7 cellular contexts compared by ENCODE assay signal in the genomic region with DNA sequence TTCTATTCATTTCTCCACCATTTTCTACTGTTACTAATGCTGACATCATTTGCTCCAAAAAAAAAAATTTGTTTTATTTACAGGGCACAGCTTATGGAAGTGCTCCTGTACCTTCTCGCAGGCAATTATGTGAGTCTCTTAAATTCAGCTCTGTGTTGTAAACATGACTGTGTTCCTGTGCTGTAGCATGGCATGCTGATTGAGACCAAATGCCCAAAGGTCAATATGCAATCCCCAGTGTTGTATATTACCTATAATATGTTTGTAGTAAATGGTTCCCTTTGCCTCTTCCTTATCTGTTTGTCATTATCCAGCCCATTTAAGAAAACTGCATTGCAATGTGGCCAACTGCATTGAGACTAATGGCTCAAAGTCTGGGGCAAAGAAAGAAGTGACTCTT.
"Had no signal": no experiment of that assay in that cellular context is flagged by ENCODE, and none has a peak within 500 bp of the region (broad histone marks: within the 10 kb centered on the region; RNA-seq: fewer than 3 reads in every experiment).

No MANE protein-coding gene starts in this region.

- H2AFZ ChIP-seq: GM23248 had no signal

- H3K36me3 ChIP-seq: HAP-1 had no signal

- ATAC-seq: HepG2 had no signal

- H3K36me3 Mint-ChIP-seq: IgD-negative memory B cell had no signal

- FAIRE-seq: HepG2 had no signal

- H3K27ac ChIP-seq: GM23248, HL-60 had no signal

- DNase-seq: GM23248, H7, KBM-7 had no signal

- H3K9me3 Mint-ChIP-seq: IgD-negative memory B cell had no signal

- H3K4me1 Mint-ChIP-seq: IgD-negative memory B cell had no signal

- H3K4me1 ChIP-seq: HAP-1 had no signal

- H3K9me3 ChIP-seq: HAP-1 had no signal

- H3K9ac ChIP-seq: GM23248 had no signal

- H3K27ac Mint-ChIP-seq: IgD-negative memory B cell had no signal

- H3K4me3 Mint-ChIP-seq: IgD-negative memory B cell had no signal

- H3K4me3 ChIP-seq: GM23248, HAP-1 had no signal
